Comparison of ENCODE assay signal across 8 cellular contexts in genomic region chr17:8436169-8436932, GRCh38. TPM values are rescaled to one million over a fixed set of nuclear protein-coding genes. Genes with fewer than 3 reads are reported as not detected.
A peak's percentile ranks its signal among the peaks of the same experiment; 100 is the strongest.
DNase-seq lines count a peak whose midpoint lies in the region; ATAC-seq, FAIRE-seq and TF ChIP-seq lines count a peak whose summit lies in the region.

No MANE protein-coding gene starts in this region.

- ATAC-seq in HG02571 (IDR thresholded peaks at IDR 0.05; ENCODE audit: unreplicated experiment) = peak; percentile 42
- peak; percentile 65 to 67 for ATAC-seq in activated CD4-positive, CD25-positive, alpha-beta regulatory T cell treated with anti-CD3 and anti-CD28 coated beads, Interleukin-2, amount 50 U/mL, for 24 hours

- peak overlapping the region; percentile 98 for H3K4me3 ChIP-seq in choroid plexus epithelial cell (ENCODE audit: low read depth, low read length)

- no peak for TF ChIP-seq POLR2A in GM12891 (IDR thresholded peaks at IDR 0.05; ENCODE audit: low read depth, low read length)

- TF ChIP-seq CTCF in choroid plexus epithelial cell (conservative IDR thresholded peaks at IDR 0.05; ENCODE audit: low read depth, low read length) = no peak

- DNase-seq in GM12891 (ENCODE audit: insufficient read length, low spot score) (peak; percentile 25), NAMALWA (ENCODE audit: low spot score) (peak; percentile 51), choroid plexus epithelial cell (ENCODE audit: low read depth) (peak; percentile 56), left kidney (ENCODE audit: low read depth, low spot score) (peak; percentile 87), DMS153 (lab: John Stamatoyannopoulos, UW) (no peak)
- peak; percentile 31 for DNase-seq in stimulated activated CD4-positive, alpha-beta T cell treated with anti-CD3 and anti-CD28 coated beads, Interleukin-2, amount 100 ng/mL, for 4 hours (ENCODE audit: low read depth)

- FAIRE-seq in GM12891 (lab: Jason Lieb, UNC) = peak; percentile 76

TF ChIP-seq in GM12891, 5 proteins besides CTCF, POLR2A, EP300 and RAD21:
- TF ChIP-seq SPI1 (IDR thresholded peaks at IDR 0.05; ENCODE audit: low read depth, low read length) (no peak), POU2F2 (IDR thresholded peaks at IDR 0.05; ENCODE audit: low read depth, low read length) (no peak), TAF1 (IDR thresholded peaks at IDR 0.05; ENCODE audit: low read depth, low read length) (no peak), PAX5 (IDR thresholded peaks at IDR 0.05; ENCODE audit: insufficient read depth, low read length, severe bottlenecking) (no peak), POLR2AphosphoS5 (IDR thresholded peaks at IDR 0.05; ENCODE audit: low read depth, low read length) (no peak)
TF ChIP-seq in GM12891: peak in this region for 0.

RNA-seq across cellular contexts. Expression of gene NDEL1, which starts 0.7 kb away (rescaled TPM):
- polyA plus RNA-seq in GM12891 (2012; ENCODE audit: low read depth, missing spikeins) = 20.6 TPM

RNA-seq across cellular contexts. Expression of gene RNF222, which starts 38.7 kb away (rescaled TPM):
- not detected for polyA plus RNA-seq in GM12891 (2012; ENCODE audit: low read depth, missing spikeins)

RNA-seq across cellular contexts. Expression of gene RPL26, which starts 53.4 kb away (rescaled TPM):
- polyA plus RNA-seq in GM12891 (2012; ENCODE audit: low read depth, missing spikeins) = 7,968 TPM
